In the genomic region with DNA sequence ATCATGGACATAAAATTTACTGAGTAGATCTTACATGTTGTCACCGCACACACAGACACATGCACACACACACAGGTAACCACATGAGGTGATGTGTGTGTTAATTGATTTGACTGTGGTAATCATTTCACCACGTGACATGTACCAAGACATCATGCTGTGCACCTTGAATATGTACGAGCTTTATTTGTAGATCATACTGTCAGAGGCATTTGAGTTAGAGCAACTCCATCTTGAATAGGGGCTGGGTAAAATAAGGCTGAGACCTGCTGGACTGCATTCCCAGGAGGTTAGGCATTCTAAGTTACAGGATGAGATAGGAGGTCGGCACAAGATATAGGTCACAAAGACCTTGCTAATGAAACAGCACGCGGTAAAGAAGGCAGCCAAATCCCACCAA, we compare ENCODE assay signal across 18 cellular contexts. TPM values are rescaled to one million over a fixed set of nuclear protein-coding genes. Genes with fewer than 3 reads are reported as not detected.
A peak's percentile ranks its signal among the peaks of the same experiment; 100 is the strongest.
DNase-seq lines count a peak whose midpoint lies in the region; ATAC-seq, FAIRE-seq and TF ChIP-seq lines count a peak whose summit lies in the region.
"Had no signal": no experiment of that assay in that cellular context is flagged by ENCODE, and none has a peak within 500 bp of the region (broad histone marks: within the 10 kb centered on the region; RNA-seq: fewer than 3 reads in every experiment).

No MANE protein-coding gene starts in this region.

- ATAC-seq in HepG2 (no peak), right lobe of liver (no peak), gastroesophageal sphincter (no peak)
- ATAC-seq: HCT116 had no signal

- no peaks in the 10 kb centered on the region; the same call in 1 of the 2 replicates for H4K20me1 ChIP-seq in HepG2 (ENCODE audit: insufficient read depth, low read length)
- H4K20me1 ChIP-seq: BLaER1 had no signal

- H3K4me1 ChIP-seq in HepG2 (ENCODE audit: insufficient read depth, low read length), result peaks cover 17% of the 10 kb centered on the region
- H3K4me1 ChIP-seq in right lobe of liver, result peaks cover 0 to 4% (median 0%) of the 10 kb centered on the region in 4 donors
- peaks cover 0 to 13% (median 11%) of the 10 kb centered on the region in 4 donors for H3K4me1 ChIP-seq in sigmoid colon
- H3K4me1 ChIP-seq in gastroesophageal sphincter, result peaks cover 0 to 18% (median 9%) of the 10 kb centered on the region in 3 donors
- H3K4me1 ChIP-seq: BLaER1 had no signal

- DNase-seq in HepG2 (ENCODE audit: low spot score) (no peak), right lobe of liver (no peak), bronchial epithelial cell (ENCODE audit: low read depth) (peak; percentile 12), sigmoid colon (peak; percentile 1), head of caudate nucleus (no peak)
- DNase-seq in stimulated activated CD4-positive, alpha-beta T cell treated with anti-CD3 and anti-CD28 coated beads, Interleukin-4, amount 100 ng/mL, for 1 hour, result no peak
- DNase-seq: 8988T; Calu3; CD4-positive, alpha-beta memory T cell; DMS79 treated with DMSO at 0.1 percent for 48 hours; GF-D8; GOT3; H7 had no signal

- 62% methylated on average over 6 of the region's 6 CpGs for WGBS in HepG2 (ENCODE audit: low lambda C conversion rate)
- WGBS in right lobe of liver (ENCODE audit: insufficient coverage, low coverage, low lambda C conversion rate, missing lambda C conversion rate), result 68% methylated on average over 5 of the region's 6 CpGs
- WGBS in sigmoid colon, 2 donors, result 86 to 88% methylated on average over 6 of the region's 6 CpGs
- WGBS in gastroesophageal sphincter (ENCODE audit: low coverage in 1 of 2), 2 donors, result 88 to 93% methylated on average over 3 to 6 of the region's 6 CpGs

- POLR2A ChIA-PET in HepG2 (lab: Yijun Ruan, JAX), result no interaction called here

- TF ChIP-seq EP300 in HepG2 (IDR thresholded peaks at IDR 0.05; ENCODE audit: low read depth in 2 of 2, low read length in 2 of 2) (no peak), HepG2 (CRISPR knock-in tag; IDR thresholded peaks at IDR 0.05; ENCODE audit: borderline replicate concordance) (no peak), sigmoid colon (IDR thresholded peaks at IDR 0.05) (no peak), gastroesophageal sphincter (IDR thresholded peaks at IDR 0.05) (no peak)

- TF ChIP-seq CTCF in HepG2 (CRISPR knock-in tag; IDR thresholded peaks at IDR 0.05), result no peak
- no peak for TF ChIP-seq CTCF in right lobe of liver (IDR thresholded peaks at IDR 0.05)
- no peak for TF ChIP-seq CTCF in bronchial epithelial cell (IDR thresholded peaks at IDR 0.05; ENCODE audit: insufficient read depth, low read length, severe bottlenecking)
- no peak for TF ChIP-seq CTCF in sigmoid colon (IDR thresholded peaks at IDR 0.05)
- no peak for TF ChIP-seq CTCF in gastroesophageal sphincter (IDR thresholded peaks at IDR 0.05)

- TF ChIP-seq POLR2A in HepG2 (IDR thresholded peaks at IDR 0.05; ENCODE audit: insufficient read depth in 1 of 2, low read depth in 2 of 2, low read length in 2 of 2) (no peak), right lobe of liver (IDR thresholded peaks at IDR 0.05) (no peak), sigmoid colon (IDR thresholded peaks at IDR 0.05) (no peak), gastroesophageal sphincter (IDR thresholded peaks at IDR 0.05) (no peak)

- no peak overlapping the region for H3K27ac ChIP-seq in HepG2 (ENCODE audit: extremely low read length, insufficient read depth, low read length)
- H3K27ac ChIP-seq in right lobe of liver, result no peak overlapping the region
- H3K27ac ChIP-seq in sigmoid colon, result no peak overlapping the region
- no peak overlapping the region for H3K27ac ChIP-seq in gastroesophageal sphincter
- H3K27ac ChIP-seq: BLaER1 had no signal

- H3K9ac ChIP-seq in HepG2 (ENCODE audit: insufficient read depth, low read depth, low read length), result no peak overlapping the region
- H3K9ac ChIP-seq: BLaER1 had no signal

- no peak overlapping the region for H2AFZ ChIP-seq in HepG2 (ENCODE audit: low read length)

- no peaks in the 10 kb centered on the region for H3K9me3 ChIP-seq in HepG2 (ENCODE audit: low read length)
- H3K9me3 ChIP-seq in right lobe of liver, result no peaks in the 10 kb centered on the region
- no peaks in the 10 kb centered on the region for H3K9me3 ChIP-seq in sigmoid colon
- H3K9me3 ChIP-seq in gastroesophageal sphincter, result no peaks in the 10 kb centered on the region

- peaks cover 0 to 10% of the 10 kb centered on the region in 2 experiments; a peak in 1 of 5 replicates for H3K27me3 ChIP-seq in HepG2 (ENCODE audit: control insufficient read depth in 1 of 2, insufficient read depth in 2 of 2, low read length in 2 of 2)
- peaks cover 0 to 22% of the 10 kb centered on the region in 2 donors for H3K27me3 ChIP-seq in right lobe of liver
- peaks cover 2% of the 10 kb centered on the region for H3K27me3 ChIP-seq in bronchial epithelial cell (ENCODE audit: control insufficient read depth, insufficient read depth, low read length)
- peaks cover 15 to 43% (median 28%) of the 10 kb centered on the region in 3 donors for H3K27me3 ChIP-seq in sigmoid colon
- peaks cover 42% of the 10 kb centered on the region for H3K27me3 ChIP-seq in gastroesophageal sphincter

- H3K4me3 ChIP-seq in HepG2 (replicated peaks in 1 of 3; ENCODE audit: insufficient read depth in 1 of 3, low read depth in 2 of 3, low read length in 3 of 3) (no peak overlapping the region), right lobe of liver (no peak overlapping the region), bronchial epithelial cell (ENCODE audit: low read depth, low read length) (no peak overlapping the region), sigmoid colon (no peak overlapping the region), gastroesophageal sphincter (no peak overlapping the region)
- H3K4me3 ChIP-seq: BLaER1 had no signal

- FAIRE-seq in HepG2 (lab: Jason Lieb, UNC), result no peak
- peak; percentile 23 for FAIRE-seq in bronchial epithelial cell (lab: Jason Lieb, UNC)
- FAIRE-seq: HTR-8/SVneo had no signal

- CTCF ChIA-PET in HepG2 (lab: Yijun Ruan, JAX; ENCODE audit: low intra/inter-chr PET ratio, low total read pairs), result no interaction called here

- H3K4me2 ChIP-seq in HepG2 (ENCODE audit: low read depth, low read length), result no peak overlapping the region
- H3K4me2 ChIP-seq: BLaER1 had no signal

- H3K79me2 ChIP-seq in HepG2 (ENCODE audit: insufficient read depth, low read length), result no peaks in the 10 kb centered on the region

- intact Hi-C loops in HepG2 (cut with micrococcal nuclease; ENCODE audit: unreplicated experiment) (no loop called here), right lobe of liver (cut with DNase I) (no loop called here), sigmoid colon (cut with DNase I) (no loop called here), head of caudate nucleus (cut with DNase I) (no loop called here)

- no TSS peak for BruUV-seq in HepG2 (replicated peaks; lab: Mats Ljungman, UMichigan)

- no peak for TF ChIP-seq RAD21 in HepG2 (CRISPR knock-in tag; IDR thresholded peaks at IDR 0.05)

- in situ Hi-C loops in HepG2 (cut with HindIII; ENCODE audit: extremely low pct_ligation_motif_present, low pct_unique_long_range_greater_than_20kb), result no loop called here

- no peaks in the 10 kb centered on the region for H3K36me3 ChIP-seq in HepG2 (replicated peaks in 1 of 2; ENCODE audit: control insufficient read depth in 1 of 2, insufficient read depth in 2 of 2, low read length in 2 of 2)
- no peaks in the 10 kb centered on the region for H3K36me3 ChIP-seq in right lobe of liver
- H3K36me3 ChIP-seq in bronchial epithelial cell (ENCODE audit: control insufficient read depth, insufficient read depth, low read length), result no peaks in the 10 kb centered on the region
- no peaks in the 10 kb centered on the region for H3K36me3 ChIP-seq in sigmoid colon
- no peaks in the 10 kb centered on the region for H3K36me3 ChIP-seq in gastroesophageal sphincter
- H3K36me3 ChIP-seq: BLaER1 had no signal

RNA-seq across cellular contexts. Expression of gene TRIM17, which starts 31.7 kb away (rescaled TPM):
- 0.64 TPM in 1 of 2 replicates, not detected in the other for total RNA-seq in HepG2 (2016; rRNA removed; fragmentation: Illumina TruSeq; extraction: Trizol)
- total RNA-seq in HepG2 (2016; cell fraction: cytosol; rRNA removed; fragmentation: Illumina TruSeq; extraction: Trizol; ENCODE audit: low read depth), result not detected in 2 replicates
- 0.10 and 0.45 TPM in 2 replicates for total RNA-seq in HepG2 (2016; cell fraction: insoluble cytoplasmic fraction; rRNA removed; fragmentation: Illumina TruSeq; extraction: Trizol)
- total RNA-seq in HepG2 (2016; cell fraction: membrane; rRNA removed; fragmentation: Illumina TruSeq; extraction: Trizol), result not detected in 2 replicates
- 0.72 and 0.81 TPM in 2 replicates for total RNA-seq in HepG2 (2016; cell fraction: nucleus; rRNA removed; fragmentation: Illumina TruSeq; extraction: Trizol)
- 0.22 and 0.32 TPM in 2 replicates for polyA plus RNA-seq in HepG2 (2011; rRNA removed)
- 0.10 and 0.11 TPM in 2 replicates for polyA plus RNA-seq in HepG2 (2011; cell fraction: cytosol; rRNA removed)
- 1.6 and 1.9 TPM in 2 replicates for polyA plus RNA-seq in HepG2 (2011; cell fraction: nucleus; rRNA removed)
- 0.24 and 0.27 TPM in 2 replicates for polyA plus RNA-seq in HepG2 (2012)
- polyA plus RNA-seq in HepG2 (2016; cell fraction: cytosol; fragmentation: Illumina TruSeq; extraction: Trizol; ENCODE audit: low read depth), result not detected in 2 replicates
- polyA plus RNA-seq in HepG2 (2016; cell fraction: insoluble cytoplasmic fraction; fragmentation: Illumina TruSeq; extraction: Trizol; ENCODE audit: low read depth), result 0.14 and 0.22 TPM in 2 replicates
- not detected in 2 replicates for polyA plus RNA-seq in HepG2 (2016; cell fraction: membrane; fragmentation: Illumina TruSeq; extraction: Trizol; ENCODE audit: low read depth)
- polyA plus RNA-seq in HepG2 (2016; cell fraction: nucleus; fragmentation: Illumina TruSeq; extraction: Trizol; ENCODE audit: insufficient read depth, low read depth), result 1.2 and 1.4 TPM in 2 replicates
- polyA minus RNA-seq in HepG2 (2011; rRNA and poly(A)+ RNA removed; ENCODE audit: low replicate concordance), result 0.58 TPM in 1 of 2 replicates, not detected in the other
- polyA minus RNA-seq in HepG2 (2011; cell fraction: cytosol; rRNA and poly(A)+ RNA removed), result not detected in 2 replicates
- polyA minus RNA-seq in HepG2 (2011; cell fraction: nucleus; rRNA and poly(A)+ RNA removed), result 0.64 and 0.75 TPM in 2 replicates
- total RNA-seq in right lobe of liver, result not detected
- 1.6 and 2.4 TPM in 2 replicates for total RNA-seq in bronchial epithelial cell
- under 1 TPM in 1 of 4 donors, not detected in 3; 0.95 TPM for total RNA-seq in sigmoid colon
- under 1 TPM in 1 of 3 donors, not detected in 2; 0.44 TPM for polyA plus RNA-seq in sigmoid colon
- total RNA-seq in gastroesophageal sphincter, result not detected
- polyA plus RNA-seq: CD14-positive monocyte had no signal

RNA-seq across cellular contexts. Expression of gene RNF187, which starts 38.8 kb away (rescaled TPM):
- total RNA-seq in HepG2 (2016; rRNA removed; fragmentation: Illumina TruSeq; extraction: Trizol) (43.0 and 59.4 TPM in 2 replicates), right lobe of liver (10 to 100 TPM; 43.9 to 66.6 (median 56.3) TPM), bronchial epithelial cell (147 and 179 TPM in 2 replicates), sigmoid colon (10 to 100 TPM; 17.3 to 24.4 (median 22.6) TPM), gastroesophageal sphincter (10 to 100 TPM; 33.9 to 80.6 (median 52.4) TPM)
- total RNA-seq in HepG2 (2016; cell fraction: cytosol; rRNA removed; fragmentation: Illumina TruSeq; extraction: Trizol; ENCODE audit: low read depth), result 8.6 and 11.6 TPM in 2 replicates
- total RNA-seq in HepG2 (2016; cell fraction: insoluble cytoplasmic fraction; rRNA removed; fragmentation: Illumina TruSeq; extraction: Trizol), result 41.8 and 57.0 TPM in 2 replicates
- total RNA-seq in HepG2 (2016; cell fraction: membrane; rRNA removed; fragmentation: Illumina TruSeq; extraction: Trizol), result 21.8 and 27.3 TPM in 2 replicates
- total RNA-seq in HepG2 (2016; cell fraction: nucleus; rRNA removed; fragmentation: Illumina TruSeq; extraction: Trizol), result 22.1 and 22.9 TPM in 2 replicates
- polyA plus RNA-seq in HepG2 (2011; rRNA removed) (41.2 and 41.3 TPM in 2 replicates), sigmoid colon (10 to 100 TPM; 23.4 to 39.8 (median 28.2) TPM)
- 38.3 TPM in 2 replicates for polyA plus RNA-seq in HepG2 (2011; cell fraction: cytosol; rRNA removed)
- 22.6 and 27.4 TPM in 2 replicates for polyA plus RNA-seq in HepG2 (2011; cell fraction: nucleus; rRNA removed)
- 48.3 and 79.3 TPM in 2 replicates for polyA plus RNA-seq in HepG2 (2012)
- 10.5 and 14.2 TPM in 2 replicates for polyA plus RNA-seq in HepG2 (2016; cell fraction: cytosol; fragmentation: Illumina TruSeq; extraction: Trizol; ENCODE audit: low read depth)
- 64.2 and 75.2 TPM in 2 replicates for polyA plus RNA-seq in HepG2 (2016; cell fraction: insoluble cytoplasmic fraction; fragmentation: Illumina TruSeq; extraction: Trizol; ENCODE audit: low read depth)
- 22.9 and 27.3 TPM in 2 replicates for polyA plus RNA-seq in HepG2 (2016; cell fraction: membrane; fragmentation: Illumina TruSeq; extraction: Trizol; ENCODE audit: low read depth)
- polyA plus RNA-seq in HepG2 (2016; cell fraction: nucleus; fragmentation: Illumina TruSeq; extraction: Trizol; ENCODE audit: insufficient read depth, low read depth), result 45.5 and 53.2 TPM in 2 replicates
- 55.5 and 56.5 TPM in 2 replicates for polyA minus RNA-seq in HepG2 (2011; rRNA and poly(A)+ RNA removed; ENCODE audit: low replicate concordance)
- polyA minus RNA-seq in HepG2 (2011; cell fraction: cytosol; rRNA and poly(A)+ RNA removed), result 29.7 and 36.4 TPM in 2 replicates
- polyA minus RNA-seq in HepG2 (2011; cell fraction: nucleus; rRNA and poly(A)+ RNA removed), result 16.2 and 16.4 TPM in 2 replicates

RNA-seq across cellular contexts. Expression of gene TRIM11, which starts 41.7 kb away (rescaled TPM):
- total RNA-seq in HepG2 (2016; rRNA removed; fragmentation: Illumina TruSeq; extraction: Trizol), result 9.7 and 16.1 TPM in 2 replicates
- 8.8 and 9.6 TPM in 2 replicates for total RNA-seq in HepG2 (2016; cell fraction: cytosol; rRNA removed; fragmentation: Illumina TruSeq; extraction: Trizol; ENCODE audit: low read depth)
- total RNA-seq in HepG2 (2016; cell fraction: insoluble cytoplasmic fraction; rRNA removed; fragmentation: Illumina TruSeq; extraction: Trizol), result 10.0 and 15.4 TPM in 2 replicates
- total RNA-seq in HepG2 (2016; cell fraction: membrane; rRNA removed; fragmentation: Illumina TruSeq; extraction: Trizol), result 12.1 and 13.4 TPM in 2 replicates
- total RNA-seq in HepG2 (2016; cell fraction: nucleus; rRNA removed; fragmentation: Illumina TruSeq; extraction: Trizol), result 16.6 and 19.2 TPM in 2 replicates
- polyA plus RNA-seq in HepG2 (2011; rRNA removed), result 6.3 and 8.8 TPM in 2 replicates
- 4.7 and 6.1 TPM in 2 replicates for polyA plus RNA-seq in HepG2 (2011; cell fraction: cytosol; rRNA removed)
- 33.2 and 33.5 TPM in 2 replicates for polyA plus RNA-seq in HepG2 (2011; cell fraction: nucleus; rRNA removed)
- 7.8 and 13.4 TPM in 2 replicates for polyA plus RNA-seq in HepG2 (2012)
- 1.3 and 1.5 TPM in 2 replicates for polyA plus RNA-seq in HepG2 (2016; cell fraction: cytosol; fragmentation: Illumina TruSeq; extraction: Trizol; ENCODE audit: low read depth)
- polyA plus RNA-seq in HepG2 (2016; cell fraction: insoluble cytoplasmic fraction; fragmentation: Illumina TruSeq; extraction: Trizol; ENCODE audit: low read depth), result 9.6 and 11.4 TPM in 2 replicates
- 2.2 and 2.7 TPM in 2 replicates for polyA plus RNA-seq in HepG2 (2016; cell fraction: membrane; fragmentation: Illumina TruSeq; extraction: Trizol; ENCODE audit: low read depth)
- polyA plus RNA-seq in HepG2 (2016; cell fraction: nucleus; fragmentation: Illumina TruSeq; extraction: Trizol; ENCODE audit: insufficient read depth, low read depth), result 33.8 and 38.7 TPM in 2 replicates
- polyA minus RNA-seq in HepG2 (2011; rRNA and poly(A)+ RNA removed; ENCODE audit: low replicate concordance), result 19.6 and 39.2 TPM in 2 replicates
- polyA minus RNA-seq in HepG2 (2011; cell fraction: cytosol; rRNA and poly(A)+ RNA removed), result 6.6 and 7.0 TPM in 2 replicates
- polyA minus RNA-seq in HepG2 (2011; cell fraction: nucleus; rRNA and poly(A)+ RNA removed), result 17.0 and 20.8 TPM in 2 replicates
- 1 to 10 TPM; 5.2 to 8.3 (median 7.1) TPM for total RNA-seq in right lobe of liver
- total RNA-seq in bronchial epithelial cell, result 17.9 and 20.0 TPM in 2 replicates
- 10 to 100 TPM; 11.8 to 19.6 (median 16.0) TPM for total RNA-seq in sigmoid colon
- 10 to 100 TPM; 12.0 to 32.9 (median 14.3) TPM for polyA plus RNA-seq in sigmoid colon
- total RNA-seq in gastroesophageal sphincter, result 10 to 100 TPM; 16.3 to 24.6 (median 21.9) TPM

Comparison
In these comparisons a context has a peak if more than half of its experiments do, and no peak if none do; other contexts are left out.
1. DNase-seq: peak in bronchial epithelial cell (single experiment) and sigmoid colon (single experiment); none in HepG2 (single experiment), right lobe of liver (0 of 3), head of caudate nucleus (0 of 42) and stimulated activated CD4-positive, alpha-beta T cell treated with anti-CD3 and anti-CD28 coated beads, Interleukin-4, amount 100 ng/mL, for 1 hour (single experiment).